30 cellular contexts compared by ENCODE assay signal in the genomic region with DNA sequence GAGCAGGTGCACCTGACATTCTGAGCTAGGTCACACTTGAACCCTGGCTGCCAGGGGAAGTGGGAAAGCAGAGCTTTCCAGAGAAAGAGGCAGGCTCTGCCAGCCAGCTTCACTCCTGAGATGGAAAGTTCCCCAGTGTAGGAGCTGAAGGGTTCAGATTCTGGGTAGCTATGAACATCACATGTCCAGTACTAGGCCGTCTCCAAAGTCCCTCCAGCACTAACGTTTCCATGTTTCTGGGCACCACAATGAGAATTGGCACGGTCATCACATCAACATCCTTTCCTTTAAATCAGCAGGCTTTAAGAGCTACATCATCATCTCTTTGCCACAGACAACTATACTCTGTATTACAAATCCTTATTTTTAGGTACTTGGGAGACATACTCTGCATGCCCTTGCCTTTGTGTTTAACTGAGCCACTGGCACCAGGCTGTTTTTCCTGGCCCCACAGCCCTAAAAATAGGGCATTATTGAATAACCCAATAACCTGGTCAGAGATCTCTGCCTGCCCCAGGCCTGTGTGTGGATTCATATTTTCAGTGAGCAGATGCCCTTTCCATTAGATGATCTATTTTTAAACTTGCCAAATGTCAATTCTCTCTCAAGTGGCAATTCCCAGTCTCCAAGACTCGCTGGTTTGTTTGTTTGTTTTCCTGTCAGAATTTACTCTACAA. TPM values are rescaled to one million over a fixed set of nuclear protein-coding genes. Genes with fewer than 3 reads are reported as not detected.
A peak's percentile ranks its signal among the peaks of the same experiment; 100 is the strongest.
DNase-seq lines count a peak whose midpoint lies in the region; ATAC-seq and TF ChIP-seq lines count a peak whose summit lies in the region.
"Had no signal": no experiment of that assay in that cellular context is flagged by ENCODE, and none has a peak within 500 bp of the region (broad histone marks: within the 10 kb centered on the region; RNA-seq: fewer than 3 reads in every experiment).

No MANE protein-coding gene starts in this region.

- no peaks in the 10 kb centered on the region for H3K36me3 ChIP-seq in brain microvascular endothelial cell (replicated peaks)
- H3K36me3 ChIP-seq: BLaER1, lower lobe of right lung, prostate gland had no signal

- no peak overlapping the region for H3K27ac ChIP-seq in brain microvascular endothelial cell
- H3K27ac ChIP-seq: BLaER1, coronary artery, lower lobe of right lung, prostate gland, RWPE1 had no signal

- no peaks in the 10 kb centered on the region; the same call in 1 of the 2 replicates for H3K36me3 Mint-ChIP-seq in HFFc6 (ENCODE audit: low read depth)
- H3K36me3 Mint-ChIP-seq: natural killer cell treated with Interleukin-12 subunit alpha and Interleukin-12 subunit beta and Interleukin-15 and Interleukin-18, amount 100 ng/mL, for 72 hours; stimulated activated effector memory CD8-positive, alpha-beta T cell treated with anti-CD3 and anti-CD28 coated beads, Interleukin-12 subunit alpha, Interleukin-12 subunit beta, amount 100 ng/mL, for 72 hours; type B pancreatic cell; WTC11 had no signal

- no peak overlapping the region for H3K4me3 Mint-ChIP-seq in HFFc6
- H3K4me3 Mint-ChIP-seq: activated CD4-positive, alpha-beta T cell treated with anti-CD3 and anti-CD28 coated beads, Interleukin-2, amount 10 ng/mL, durations not matched to agents 24 days and 14 days; activated naive CD8-positive, alpha-beta T cell; effector memory CD8-positive, alpha-beta T cell; natural killer cell treated with Interleukin-12 subunit alpha and Interleukin-12 subunit beta and Interleukin-15 and Interleukin-18, amount 100 ng/mL, for 72 hours; stimulated activated effector memory CD8-positive, alpha-beta T cell treated with anti-CD3 and anti-CD28 coated beads, Interleukin-12 subunit alpha, Interleukin-12 subunit beta, amount 100 ng/mL, for 72 hours; type B pancreatic cell; WTC11 had no signal

- H3K27me3 ChIP-seq in brain microvascular endothelial cell (replicated peaks) = no peaks in the 10 kb centered on the region
- H3K27me3 ChIP-seq: BLaER1 had no signal

- H3K4me3 ChIP-seq in brain microvascular endothelial cell (ENCODE audit: low read depth, low read length) = no peak overlapping the region
- H3K4me3 ChIP-seq: BLaER1, coronary artery, lower lobe of right lung, prostate gland had no signal

- TF ChIP-seq CTCF in HFFc6 (IDR thresholded peaks at IDR 0.05) = no peak
- TF ChIP-seq CTCF in brain microvascular endothelial cell (IDR thresholded peaks at IDR 0.05; ENCODE audit: low read depth, low read length, missing control alignments) = no peak

- peaks cover 7% of the 10 kb centered on the region for H3K27me3 Mint-ChIP-seq in HFFc6 (ENCODE audit: insufficient read depth)
- H3K27me3 Mint-ChIP-seq: activated CD4-positive, alpha-beta T cell treated with anti-CD3 and anti-CD28 coated beads, Interleukin-2, amount 10 ng/mL, durations not matched to agents 24 days and 14 days; activated naive CD8-positive, alpha-beta T cell; effector memory CD8-positive, alpha-beta T cell; natural killer cell treated with Interleukin-12 subunit alpha and Interleukin-12 subunit beta and Interleukin-15 and Interleukin-18, amount 100 ng/mL, for 72 hours had no signal

- no peaks in the 10 kb centered on the region for H3K9me3 Mint-ChIP-seq in HFFc6
- H3K9me3 Mint-ChIP-seq: activated CD4-positive, alpha-beta T cell treated with anti-CD3 and anti-CD28 coated beads, Interleukin-2, amount 10 ng/mL, durations not matched to agents 24 days and 14 days; effector memory CD8-positive, alpha-beta T cell; natural killer cell treated with Interleukin-12 subunit alpha and Interleukin-12 subunit beta and Interleukin-15 and Interleukin-18, amount 100 ng/mL, for 72 hours; stimulated activated effector memory CD8-positive, alpha-beta T cell treated with anti-CD3 and anti-CD28 coated beads, Interleukin-12 subunit alpha, Interleukin-12 subunit beta, amount 100 ng/mL, for 72 hours; WTC11 had no signal

- H3K4me1 Mint-ChIP-seq in HFFc6 (ENCODE audit: low read depth) = peaks cover 11% of the 10 kb centered on the region

- peak; percentile 10 for DNase-seq in DMS 273 treated with DMSO at 0.1 percent for 48 hours (lab: John Stamatoyannopoulos, UW)
- DNase-seq in HFFc6 = peak; percentile 5
- peak; percentile 17 for DNase-seq in fibroblast of peridontal ligament (ENCODE audit: extremely low read depth)
- peak; percentile 25 for DNase-seq in kidney tubule cell (ENCODE audit: low spot score)
- DNase-seq in NCI-H82 (lab: John Stamatoyannopoulos, UW) = no peak
- DNase-seq in effector CD8-positive, alpha-beta T cell (lab: John Stamatoyannopoulos, UW) = no peak
- no peak for DNase-seq in brain microvascular endothelial cell
- DNase-seq: activated CD4-positive, alpha-beta T cell treated with anti-CD3 and anti-CD28 coated beads, Interleukin-2, amount 10 ng/mL, durations not matched to agents 24 days and 14 days; activated effector memory CD4-positive, alpha-beta T cell treated with Interleukin-2 at 50 U/mL for 16 hours; DMS153; effector memory CD8-positive, alpha-beta T cell; HCEC 1CT; islet precursor cell; Karpas-422; lower lobe of right lung; NCI-H774; occipital lobe; OCI-M1; stimulated activated CD4-positive, alpha-beta T cell treated with anti-CD3 and anti-CD28 coated beads, Interleukin-15, amount 100 ng/mL, for 24 hours had no signal

- H3K27ac Mint-ChIP-seq in HFFc6 = no peak overlapping the region
- H3K27ac Mint-ChIP-seq: activated CD4-positive, alpha-beta T cell treated with anti-CD3 and anti-CD28 coated beads, Interleukin-2, amount 10 ng/mL, durations not matched to agents 24 days and 14 days; activated naive CD8-positive, alpha-beta T cell; effector memory CD8-positive, alpha-beta T cell; natural killer cell treated with Interleukin-12 subunit alpha and Interleukin-12 subunit beta and Interleukin-15 and Interleukin-18, amount 100 ng/mL, for 72 hours; stimulated activated effector memory CD8-positive, alpha-beta T cell treated with anti-CD3 and anti-CD28 coated beads, Interleukin-12 subunit alpha, Interleukin-12 subunit beta, amount 100 ng/mL, for 72 hours; type B pancreatic cell; WTC11 had no signal

- in situ Hi-C loops in brain microvascular endothelial cell (cut with HindIII; ENCODE audit: low pct_ligation_motif_present, low sequenced_read_pairs) = no loop called here

- ATAC-seq in HG03521 (IDR thresholded peaks at IDR 0.05; ENCODE audit: unreplicated experiment) = no peak
- ATAC-seq: effector memory CD8-positive, alpha-beta T cell; HepG2; natural killer cell treated with Interleukin-12 subunit alpha and Interleukin-12 subunit beta and Interleukin-15 and Interleukin-18, amount 100 ng/mL, for 72 hours; stimulated activated effector memory CD8-positive, alpha-beta T cell treated with anti-CD3 and anti-CD28 coated beads, Interleukin-12 subunit alpha, Interleukin-12 subunit beta, amount 100 ng/mL, for 72 hours; WTC11 had no signal

RNA-seq across cellular contexts. Expression of gene USP24, which starts 35.4 kb away (rescaled TPM):
- total RNA-seq in HFFc6 (2021; fragmentation: NEBNext Ultra II Directional; extraction: Animal tissue kit (Norgen Biotek cat#: 25700)) = 10 to 100 TPM; 22.5 to 27.8 (median 25.0) TPM

Comparison
In these comparisons a context has a peak if more than half of its experiments do, and no peak if none do; other contexts are left out.
1. DNase-seq: peak in DMS 273 treated with DMSO at 0.1 percent for 48 hours (single experiment), HFFc6 (single experiment), fibroblast of peridontal ligament (single experiment) and kidney tubule cell (single experiment); none in NCI-H82 (single experiment), effector CD8-positive, alpha-beta T cell (single experiment) and brain microvascular endothelial cell (single experiment).